In genomic region chr9:91732187-91733005, GRCh38 we compare ENCODE assay signal across 25 cellular contexts.
DNase-seq lines count a peak whose midpoint lies in the region; ATAC-seq and TF ChIP-seq lines count a peak whose summit lies in the region.
"Had no signal": no experiment of that assay in that cellular context is flagged by ENCODE, and none has a peak within 500 bp of the region (broad histone marks: within the 10 kb centered on the region; RNA-seq: fewer than 3 reads in every experiment).

No MANE protein-coding gene starts in this region.

- no peaks in the 10 kb centered on the region for H3K36me3 Mint-ChIP-seq in naive thymus-derived CD4-positive, alpha-beta T cell

- TF ChIP-seq CTCF in GM12865 (IDR thresholded peaks at IDR 0.05; ENCODE audit: insufficient read depth, low read depth, low read length, missing control alignments) (no peak), spleen (IDR thresholded peaks at IDR 0.05 in 8 of 11, conservative IDR thresholded peaks at IDR 0.05 in 3 of 11) (no peak)

- CTCF ChIA-PET in naive thymus-derived CD4-positive, alpha-beta T cell (lab: Charles Lee), result no interaction called here

- H3K27ac ChIP-seq in spleen, result no peak overlapping the region
- no peak overlapping the region for H3K27ac ChIP-seq in naive thymus-derived CD4-positive, alpha-beta T cell (ENCODE audit: low read depth, low read length)
- H3K27ac ChIP-seq: BLaER1 treated with 17β-estradiol and CSF1 and Interleukin-3, amounts not matched to agents 10 nM and 100 nM; KMS-11; PC-9; SJCRH30 had no signal

- TF ChIP-seq POLR2A in spleen (IDR thresholded peaks at IDR 0.05), result no peak

- H3K27me3 ChIP-seq in spleen (replicated peaks in 1 of 7), result peaks cover 0 to 14% (median 0%) of the 10 kb centered on the region in 7 donors
- no peaks in the 10 kb centered on the region for H3K27me3 ChIP-seq in naive thymus-derived CD4-positive, alpha-beta T cell (ENCODE audit: control insufficient read depth in 2 of 2, insufficient read depth in 2 of 2, low read length in 2 of 2)
- H3K27me3 ChIP-seq: BLaER1 treated with 17β-estradiol and CSF1 and Interleukin-3, amounts not matched to agents 10 nM and 100 nM had no signal

- no peaks in the 10 kb centered on the region for H3K9me3 ChIP-seq in spleen
- H3K9me3 ChIP-seq in naive thymus-derived CD4-positive, alpha-beta T cell (ENCODE audit: control insufficient read depth in 2 of 3, low read length in 3 of 3), result no peaks in the 10 kb centered on the region
- H3K9me3 ChIP-seq: BLaER1 treated with 17β-estradiol and CSF1 and Interleukin-3, amounts not matched to agents 10 nM and 100 nM; SJCRH30 had no signal

- intact Hi-C loops in spleen (cut with DNase I; ENCODE audit: low total_unique reads), result no loop called here
- intact Hi-C loops in naive thymus-derived CD4-positive, alpha-beta T cell (cut with micrococcal nuclease), result no loop called here

- ATAC-seq in GM18907 (IDR thresholded peaks at IDR 0.05; ENCODE audit: unreplicated experiment) (peak; percentile 46), GM21576 (IDR thresholded peaks at IDR 0.05; ENCODE audit: unreplicated experiment) (no peak)
- ATAC-seq in naive thymus-derived CD4-positive, alpha-beta T cell, result no peak
- ATAC-seq: HCT116, Right ventricle myocardium inferior, SK-N-SH treated with all-trans-retinoic acid at 6 μM for 48 hours had no signal

- peak; percentile 46 for DNase-seq in GM12865 (ENCODE audit: low read depth)
- DNase-seq in dermis blood vessel endothelial cell, result peak; percentile 23
- peak; percentile 69 for DNase-seq in spleen
- DNase-seq in naive thymus-derived CD4-positive, alpha-beta T cell, result no peak
- DNase-seq in stimulated activated CD4-positive, alpha-beta T cell treated with anti-CD3 and anti-CD28 coated beads, Interleukin-15, amount 100 ng/mL, for 24 hours, result no peak
- DNase-seq: CD4-positive, alpha-beta T cell; DMS79; EL; GDM1; MM.1S; NCI-H2029; NCI-H446; NCI-H524 treated with DMSO at 0.1 percent for 48 hours; NCI-H774; NK-92 treated with Interleukin-12 subunit alpha and Interleukin-12 subunit beta, amount 100 ng/mL, for 24 hours; PC-9; SJCRH30 had no signal

- peaks cover 0 to 14% (median 2%) of the 10 kb centered on the region in 5 donors for H3K27me3 Mint-ChIP-seq in naive thymus-derived CD4-positive, alpha-beta T cell

- peaks cover 0 to 6% (median 0%) of the 10 kb centered on the region in 7 donors for H3K4me1 Mint-ChIP-seq in naive thymus-derived CD4-positive, alpha-beta T cell

- no peaks in the 10 kb centered on the region for H3K9me3 Mint-ChIP-seq in naive thymus-derived CD4-positive, alpha-beta T cell
- H3K9me3 Mint-ChIP-seq: CD4-positive, alpha-beta T cell; IgD-negative memory B cell had no signal

- 79 to 93% (median 83%) methylated on average over 15 to 21 of the region's 21 CpGs for WGBS in spleen, 5 donors

- peaks cover 0 to 7% (median 3%) of the 10 kb centered on the region in 6 donors for H3K4me1 ChIP-seq in spleen
- H3K4me1 ChIP-seq in naive thymus-derived CD4-positive, alpha-beta T cell (ENCODE audit: control insufficient read depth in 2 of 2, insufficient read depth in 2 of 2, low read length in 2 of 2), result no peaks in the 10 kb centered on the region
- H3K4me1 ChIP-seq: BLaER1 treated with 17β-estradiol and CSF1 and Interleukin-3, amounts not matched to agents 10 nM and 100 nM; SJCRH30 had no signal

- H3K27ac Mint-ChIP-seq in naive thymus-derived CD4-positive, alpha-beta T cell, result no peak overlapping the region
- H3K27ac Mint-ChIP-seq: CD4-positive, alpha-beta T cell had no signal

- POLR2A ChIA-PET in naive thymus-derived CD4-positive, alpha-beta T cell (lab: Charles Lee), result no interaction called here

- no peaks in the 10 kb centered on the region for H3K36me3 ChIP-seq in spleen
- H3K36me3 ChIP-seq in naive thymus-derived CD4-positive, alpha-beta T cell (ENCODE audit: control insufficient read depth in 2 of 3, insufficient read depth in 3 of 3, low read length in 3 of 3), result no peaks in the 10 kb centered on the region
- H3K36me3 ChIP-seq: BLaER1 treated with 17β-estradiol and CSF1 and Interleukin-3, amounts not matched to agents 10 nM and 100 nM; SJCRH30 had no signal

- H3K4me3 ChIP-seq in GM12865 (ENCODE audit: low read depth, low read length) (no peak overlapping the region), spleen (no peak overlapping the region)
- H3K4me3 ChIP-seq in naive thymus-derived CD4-positive, alpha-beta T cell (ENCODE audit: low read length), result no peak overlapping the region
- H3K4me3 ChIP-seq: BLaER1 treated with 17β-estradiol and CSF1 and Interleukin-3, amounts not matched to agents 10 nM and 100 nM; PC-9; SJCRH30 had no signal

- H3K4me3 Mint-ChIP-seq in naive thymus-derived CD4-positive, alpha-beta T cell, result no peak overlapping the region
- H3K4me3 Mint-ChIP-seq: CD4-positive, alpha-beta T cell; IgD-negative memory B cell had no signal

Comparison
In these comparisons a context has a peak if more than half of its experiments do, and no peak if none do; other contexts are left out.
1. DNase-seq: peak in GM12865 (single experiment), dermis blood vessel endothelial cell (single experiment) and spleen (single experiment); none in naive thymus-derived CD4-positive, alpha-beta T cell (0 of 9) and stimulated activated CD4-positive, alpha-beta T cell treated with anti-CD3 and anti-CD28 coated beads, Interleukin-15, amount 100 ng/mL, for 24 hours (single experiment).